Comparison of ENCODE assay signal across 8 cellular contexts in the genomic region with DNA sequence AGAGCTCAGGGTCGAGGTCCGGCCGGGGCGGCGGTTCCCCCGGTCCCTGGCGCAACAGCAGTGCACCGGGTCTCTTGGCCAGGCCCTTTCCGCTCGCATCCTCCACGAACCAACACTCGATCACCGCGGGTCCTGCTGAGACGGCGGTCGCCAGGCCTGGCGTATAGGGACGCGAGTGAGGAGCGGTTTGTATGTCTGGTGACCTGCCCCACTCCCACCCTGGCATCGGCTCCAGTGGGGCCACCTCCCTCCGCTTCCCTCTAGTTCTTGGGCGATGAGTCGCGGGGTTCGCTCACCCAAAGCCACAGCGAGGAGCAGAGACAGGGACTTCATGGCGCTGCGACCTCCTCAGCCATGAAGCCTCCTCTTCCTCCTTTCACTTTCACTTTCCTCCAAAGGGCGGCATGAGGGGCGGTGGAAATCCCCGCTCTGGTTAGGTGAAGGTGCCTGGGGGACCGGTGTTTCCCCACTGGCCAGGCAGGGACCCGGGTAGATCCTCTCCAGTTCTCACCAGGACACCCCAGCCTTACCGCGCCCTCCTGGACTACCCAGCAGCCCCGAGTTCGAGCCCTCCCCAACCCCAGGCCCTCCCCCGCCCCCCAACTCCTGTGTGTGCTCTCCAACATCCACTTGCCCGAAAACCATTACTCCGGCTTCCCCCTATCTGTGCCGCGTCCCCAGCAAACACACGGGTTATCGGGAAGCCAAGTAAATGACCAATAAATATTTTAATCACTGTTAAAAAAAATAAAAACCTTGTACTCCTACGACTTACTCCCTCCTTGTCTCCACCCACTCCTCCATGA. TPM values are rescaled to one million over a fixed set of nuclear protein-coding genes. Genes with fewer than 3 reads are reported as not detected.
DNase-seq lines count a peak whose midpoint lies in the region; ATAC-seq, FAIRE-seq and TF ChIP-seq lines count a peak whose summit lies in the region.

Gene TAPBP, minus strand, starts transcription at position 370 of the 806 bp plus-strand sequence. Its CDS starts 37 bp downstream, at position 333.

- peak within 1 kb of the TSS; percentile 97 for H3K4me3 Mint-ChIP-seq in activated CD8-positive, alpha-beta T cell treated with anti-CD3 and anti-CD28 coated beads for 36 hours

- peaks cover 54% of the 10 kb centered on the region for H3K4me1 Mint-ChIP-seq in activated CD8-positive, alpha-beta T cell treated with anti-CD3 and anti-CD28 coated beads for 36 hours (ENCODE audit: low read depth)

- H3K36me3 Mint-ChIP-seq in activated CD8-positive, alpha-beta T cell treated with anti-CD3 and anti-CD28 coated beads for 36 hours (ENCODE audit: low read depth) = peaks cover 47% of the 10 kb centered on the region

- intact Hi-C loops in activated CD8-positive, alpha-beta T cell treated with anti-CD3 and anti-CD28 coated beads for 36 hours (cut with micrococcal nuclease) = no loop called here
- intact Hi-C loops in lower lobe of right lung (cut with DNase I) = no loop called here

- H3K9me3 Mint-ChIP-seq in activated CD8-positive, alpha-beta T cell treated with anti-CD3 and anti-CD28 coated beads for 36 hours = no peaks in the 10 kb centered on the region

- no peak for TF ChIP-seq CTCF in activated CD8-positive, alpha-beta T cell treated with anti-CD3 and anti-CD28 coated beads for 36 hours (IDR thresholded peaks at IDR 0.05)
- TF ChIP-seq CTCF in lower lobe of right lung (IDR thresholded peaks at IDR 0.05) (no peak), D721Med (IDR thresholded peaks at IDR 0.05; ENCODE audit: insufficient read depth, missing control alignments) (no peak)

- no peak for FAIRE-seq in D721Med (lab: Jason Lieb, UNC)

- peaks cover 57% of the 10 kb centered on the region for H3K4me1 ChIP-seq in lower lobe of right lung

- TF ChIP-seq POLR2A in GM10847 (IDR thresholded peaks at IDR 0.05; ENCODE audit: extremely low read depth, insufficient read length) = peak; percentile 73

- CTCF ChIA-PET in activated CD8-positive, alpha-beta T cell treated with anti-CD3 and anti-CD28 coated beads for 36 hours (lab: Charles Lee) = interaction anchor here (0.6 to 4.1 kb wide), 5 partner anchors 12 to 248 kb away, joined by 3 to 18 read pairs (median 8); partner anchors contain the start of genes B3GALT4 and RGL2

- peak within 1 kb of the TSS; percentile 95 for H3K27ac Mint-ChIP-seq in activated CD8-positive, alpha-beta T cell treated with anti-CD3 and anti-CD28 coated beads for 36 hours

- H3K27me3 Mint-ChIP-seq in activated CD8-positive, alpha-beta T cell treated with anti-CD3 and anti-CD28 coated beads for 36 hours = no peaks in the 10 kb centered on the region

- H3K36me3 ChIP-seq in lower lobe of right lung = peaks cover 36% of the 10 kb centered on the region

- ATAC-seq in HG02759 (IDR thresholded peaks at IDR 0.05; ENCODE audit: unreplicated experiment) (peak; percentile 45), lower lobe of right lung (peak; percentile 38 to 62)
- peak; percentile 60 for ATAC-seq in activated CD8-positive, alpha-beta T cell treated with anti-CD3 and anti-CD28 coated beads for 36 hours

- DNase-seq in NCI-H69 (lab: John Stamatoyannopoulos, UW) (peak; percentile 75), lower lobe of right lung (peak; percentile 72), D721Med (ENCODE audit: insufficient read length, low spot score) (no peak)
- peak; percentile 94 for DNase-seq in activated CD8-positive, alpha-beta T cell treated with anti-CD3 and anti-CD28 coated beads for 36 hours
- peak; percentile 84 for DNase-seq in effector CD4-positive, alpha-beta T cell
- DNase-seq in stimulated activated CD4-positive, alpha-beta T cell treated with anti-CD3 and anti-CD28 coated beads, Interleukin-4, amount 100 ng/mL, for 48 hours (ENCODE audit: low read depth in 2 of 2) = peak; percentile 65 to 80

- H3K4me3 ChIP-seq in lower lobe of right lung = peak within 1 kb of the TSS; percentile 96

- POLR2A ChIA-PET in activated CD8-positive, alpha-beta T cell treated with anti-CD3 and anti-CD28 coated beads for 36 hours (lab: Charles Lee) = interaction anchor here (0.7 to 8.3 kb wide), 11 partner anchors 9 to 308 kb away, joined by 3 to 102 read pairs (median 7); partner anchors contain the start of genes B3GALT4, ITPR3, PFDN6 and RGL2

- H3K9me3 ChIP-seq in lower lobe of right lung = no peaks in the 10 kb centered on the region

- H3K27ac ChIP-seq in lower lobe of right lung = peak within 1 kb of the TSS; percentile 98

- H3K27me3 ChIP-seq in lower lobe of right lung (ENCODE audit: low read depth) = no peaks in the 10 kb centered on the region

RNA-seq across cellular contexts. Expression of gene TAPBP, which starts in this region (rescaled TPM):
- 100 to 1,000 TPM; 179 to 183 TPM for total RNA-seq in activated CD8-positive, alpha-beta T cell treated with anti-CD3 and anti-CD28 coated beads for 36 hours
- total RNA-seq in lower lobe of right lung = 206 TPM
